Comparison of ENCODE assay signal across 15 cellular contexts in the genomic region with DNA sequence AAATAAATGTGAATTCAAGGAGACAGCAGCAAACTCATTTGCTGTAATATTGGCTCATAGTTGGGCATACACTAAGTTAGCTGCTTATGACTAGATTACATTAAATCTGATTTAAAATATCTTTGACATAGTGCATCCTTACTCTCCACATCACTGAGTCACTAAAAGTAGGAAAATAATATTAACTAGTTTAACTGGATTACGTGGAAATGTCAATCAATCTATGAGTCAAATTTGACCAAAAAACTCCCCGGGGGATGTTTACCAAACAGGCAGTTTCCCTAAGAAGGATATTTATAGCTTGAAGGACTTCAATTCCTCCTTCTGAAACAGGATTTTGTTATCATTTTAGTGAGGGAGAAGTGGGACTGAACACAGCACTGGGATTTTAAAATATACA.
"Had no signal": no experiment of that assay in that cellular context is flagged by ENCODE, and none has a peak within 500 bp of the region (broad histone marks: within the 10 kb centered on the region; RNA-seq: fewer than 3 reads in every experiment).

No MANE protein-coding gene starts in this region.

- DNase-seq: activated CD8-positive, alpha-beta memory T cell treated with anti-CD3 and anti-CD28 coated beads, Interleukin-2, amount 10 ng/mL, durations not matched to agents 7 days and 5 days; activated naive CD4-positive, alpha-beta T cell treated with anti-CD3 and anti-CD28 coated beads, Interleukin-2, amount 50 U/mL, for 16 hours; amygdala; cerebellar nuclear complex; endodermal cell; left lung; mesenchymal stem cell; sigmoid colon; stimulated activated CD4-positive, alpha-beta T cell treated with anti-CD3 and anti-CD28 coated beads, Interleukin-4, amount 100 ng/mL, for 24 hours; stimulated activated naive CD8-positive, alpha-beta T cell treated with anti-CD3 and anti-CD28 coated beads, Interleukin-15, amount 100 ng/mL, for 72 hours; testis had no signal

- H3K9me3 ChIP-seq: left lung, sigmoid colon, testis had no signal

- H3K27ac ChIP-seq: left lung, sigmoid colon, testis had no signal

- ATAC-seq: activated CD8-positive, alpha-beta memory T cell treated with anti-CD3 and anti-CD28 coated beads, Interleukin-2, amount 10 ng/mL, durations not matched to agents 7 days and 5 days; left lung; stimulated activated naive CD8-positive, alpha-beta T cell treated with anti-CD3 and anti-CD28 coated beads, Interleukin-15, amount 100 ng/mL, for 72 hours had no signal

- H3K27me3 Mint-ChIP-seq: activated CD8-positive, alpha-beta memory T cell treated with anti-CD3 and anti-CD28 coated beads, Interleukin-2, amount 10 ng/mL, durations not matched to agents 7 days and 5 days; brain; dendritic cell treated with granulocyte-macrophage colony-stimulating factor and Interleukin-4, amounts not matched to agents 40 ng/mL and 50 ng/mL, for 4 days; stimulated activated naive CD8-positive, alpha-beta T cell treated with anti-CD3 and anti-CD28 coated beads, Interleukin-15, amount 100 ng/mL, for 72 hours had no signal

- H3K4me1 Mint-ChIP-seq: brain, neural crest cell had no signal

- H3K27ac Mint-ChIP-seq: activated CD8-positive, alpha-beta memory T cell treated with anti-CD3 and anti-CD28 coated beads, Interleukin-2, amount 10 ng/mL, durations not matched to agents 7 days and 5 days; dendritic cell treated with granulocyte-macrophage colony-stimulating factor and Interleukin-4, amounts not matched to agents 40 ng/mL and 50 ng/mL, for 4 days; endodermal cell had no signal

- H3K9me3 Mint-ChIP-seq: brain; dendritic cell treated with granulocyte-macrophage colony-stimulating factor and Interleukin-4, amounts not matched to agents 40 ng/mL and 50 ng/mL, for 4 days; endodermal cell; neural crest cell had no signal

- H3K4me1 ChIP-seq: left lung, sigmoid colon, testis had no signal

- H3K4me3 Mint-ChIP-seq: activated CD8-positive, alpha-beta memory T cell treated with anti-CD3 and anti-CD28 coated beads, Interleukin-2, amount 10 ng/mL, durations not matched to agents 7 days and 5 days; brain; dendritic cell treated with granulocyte-macrophage colony-stimulating factor and Interleukin-4, amounts not matched to agents 40 ng/mL and 50 ng/mL, for 4 days; endodermal cell; neural crest cell; stimulated activated naive CD8-positive, alpha-beta T cell treated with anti-CD3 and anti-CD28 coated beads, Interleukin-15, amount 100 ng/mL, for 72 hours; T-helper 1 cell treated with Interleukin-12 subunit alpha and Interleukin-12 subunit beta and Interleukin-4 antibody, amounts not matched to agents 30 μg/mL and 1 μg/mL, for 36 hours had no signal

- H3K27me3 ChIP-seq: left lung, sigmoid colon, testis had no signal

- H3K4me3 ChIP-seq: left lung, sigmoid colon, testis had no signal
